Comparison of ENCODE assay signal across 23 cellular contexts in genomic region chr5:57414857-57415256, GRCh38.
"Had no signal": no experiment of that assay in that cellular context is flagged by ENCODE, and none has a peak within 500 bp of the region (broad histone marks: within the 10 kb centered on the region; RNA-seq: fewer than 3 reads in every experiment).

No MANE protein-coding gene starts in this region.

- H3K27me3 ChIP-seq: ovary, right lobe of liver, stomach, transverse colon had no signal

- DNase-seq: activated CD4-positive, alpha-beta T cell treated with anti-CD3 and anti-CD28 coated beads for 48 hours; activated CD8-positive, alpha-beta T cell treated with anti-CD3 and anti-CD28 coated beads, Interleukin-2, amount 10 ng/mL, durations not matched to agents 7 days and 5 days; activated gamma-delta T cell; activated naive CD4-positive, alpha-beta T cell treated with anti-CD3 and anti-CD28 coated beads, Interleukin-2, amount 50 U/mL, for 16 hours; activated naive CD8-positive, alpha-beta T cell treated with anti-CD3 and anti-CD28 coated beads, Interleukin-2, amount 50 U/mL, for 24 hours; aorta; cerebellar nuclear complex; cortex of kidney; effector CD4-positive, alpha-beta T cell; foreskin fibroblast; hippocampal formation; kidney glomerular epithelial cell; midbrain; natural killer cell; ovary; psoas muscle; right lobe of liver; small intestine; stimulated activated CD4-positive, alpha-beta T cell treated with anti-CD3 and anti-CD28 coated beads, Interleukin-15, amount 100 ng/mL, for 24 hours; stomach; transverse colon had no signal

- H3K9me3 ChIP-seq: ovary, psoas muscle, right lobe of liver, stomach, transverse colon had no signal

- H3K4me1 Mint-ChIP-seq: activated naive CD8-positive, alpha-beta T cell treated with anti-CD3 and anti-CD28 coated beads, Interleukin-2, amount 50 U/mL, for 24 hours; natural killer cell; stimulated activated memory B cell treated with anti-CD40 and anti-IgM and Interleukin-4, amounts not matched to agents 10 μg/mL and 1 μg/mL and 100 μg/mL, for 72 hours had no signal

- ATAC-seq: activated CD8-positive, alpha-beta T cell treated with anti-CD3 and anti-CD28 coated beads, Interleukin-2, amount 10 ng/mL, durations not matched to agents 7 days and 5 days; activated naive CD8-positive, alpha-beta T cell treated with anti-CD3 and anti-CD28 coated beads, Interleukin-2, amount 50 U/mL, for 24 hours; natural killer cell; psoas muscle; right lobe of liver; stimulated activated memory B cell treated with anti-CD40 and anti-IgM and Interleukin-4, amounts not matched to agents 10 μg/mL and 1 μg/mL and 100 μg/mL, for 72 hours had no signal

- H3K27ac ChIP-seq: ovary, psoas muscle, right lobe of liver, stomach, transverse colon had no signal

- H3K4me1 ChIP-seq: psoas muscle, transverse colon had no signal

- H3K36me3 ChIP-seq: ovary, right lobe of liver, stomach, transverse colon had no signal

- H3K9me3 Mint-ChIP-seq: activated naive CD8-positive, alpha-beta T cell treated with anti-CD3 and anti-CD28 coated beads, Interleukin-2, amount 50 U/mL, for 24 hours; activated T-helper 1 cell treated with anti-CD3 and anti-CD28 coated beads, Interleukin-12 subunit alpha, Interleukin-12 subunit beta, Interleukin-2, Interleukin-4 antibody, amounts not matched to agents 30 ng/mL and 10 ng/mL and 1 ng/mL, durations not matched to agents 14 hours and 24 hours and 36 hours; natural killer cell; stimulated activated memory B cell treated with anti-CD40 and anti-IgM and Interleukin-4, amounts not matched to agents 10 μg/mL and 1 μg/mL and 100 μg/mL, for 72 hours had no signal

- H3K27ac Mint-ChIP-seq: activated CD8-positive, alpha-beta T cell treated with anti-CD3 and anti-CD28 coated beads, Interleukin-2, amount 10 ng/mL, durations not matched to agents 7 days and 5 days; activated naive CD8-positive, alpha-beta T cell treated with anti-CD3 and anti-CD28 coated beads, Interleukin-2, amount 50 U/mL, for 24 hours; activated T-helper 1 cell treated with anti-CD3 and anti-CD28 coated beads, Interleukin-12 subunit alpha, Interleukin-12 subunit beta, Interleukin-2, Interleukin-4 antibody, amounts not matched to agents 30 ng/mL and 10 ng/mL and 1 ng/mL, durations not matched to agents 14 hours and 24 hours and 36 hours; natural killer cell; stimulated activated memory B cell treated with anti-CD40 and anti-IgM and Interleukin-4, amounts not matched to agents 10 μg/mL and 1 μg/mL and 100 μg/mL, for 72 hours had no signal

- H3K4me3 Mint-ChIP-seq: activated CD8-positive, alpha-beta T cell treated with anti-CD3 and anti-CD28 coated beads, Interleukin-2, amount 10 ng/mL, durations not matched to agents 7 days and 5 days; activated naive CD8-positive, alpha-beta T cell treated with anti-CD3 and anti-CD28 coated beads, Interleukin-2, amount 50 U/mL, for 24 hours; activated T-helper 1 cell treated with anti-CD3 and anti-CD28 coated beads, Interleukin-12 subunit alpha, Interleukin-12 subunit beta, Interleukin-2, Interleukin-4 antibody, amounts not matched to agents 30 ng/mL and 10 ng/mL and 1 ng/mL, durations not matched to agents 14 hours and 24 hours and 36 hours; natural killer cell; stimulated activated memory B cell treated with anti-CD40 and anti-IgM and Interleukin-4, amounts not matched to agents 10 μg/mL and 1 μg/mL and 100 μg/mL, for 72 hours had no signal

- H3K4me3 ChIP-seq: ovary, psoas muscle, right lobe of liver, stomach, transverse colon had no signal

- H3K36me3 Mint-ChIP-seq: natural killer cell; stimulated activated memory B cell treated with anti-CD40 and anti-IgM and Interleukin-4, amounts not matched to agents 10 μg/mL and 1 μg/mL and 100 μg/mL, for 72 hours had no signal

- H3K27me3 Mint-ChIP-seq: stimulated activated memory B cell treated with anti-CD40 and anti-IgM and Interleukin-4, amounts not matched to agents 10 μg/mL and 1 μg/mL and 100 μg/mL, for 72 hours had no signal
